9 cellular contexts compared by ENCODE assay signal in genomic region chr2:151260492-151261239, GRCh38. TPM values are rescaled to one million over a fixed set of nuclear protein-coding genes. Genes with fewer than 3 reads are reported as not detected.
A peak's percentile ranks its signal among the peaks of the same experiment; 100 is the strongest.
DNase-seq lines count a peak whose midpoint lies in the region; ATAC-seq, FAIRE-seq and TF ChIP-seq lines count a peak whose summit lies in the region.
"Had no signal": no experiment of that assay in that cellular context is flagged by ENCODE, and none has a peak within 500 bp of the region (broad histone marks: within the 10 kb centered on the region; RNA-seq: fewer than 3 reads in every experiment).

No MANE protein-coding gene starts in this region.

- WGBS in H1 (ENCODE audit: extremely low coverage in 1 of 2, insufficient coverage in 1 of 2, insufficient read length in 1 of 2, insufficient replicate concordance in 2 of 2, low coverage in 1 of 2, low lambda C conversion rate in 2 of 2, missing lambda C conversion rate in 1 of 2), 2 experiments, result 75% methylated on average over 12 of the region's 12 CpGs; no CpG with 5 or more reads in 1 of the 2 experiments

- CTCF ChIA-PET in PC-9 (lab: Charles Lee), result interaction anchor here (0.6 kb wide), 1 partner anchor 20 kb away, joined by 8 read pairs; no protein-coding TSS in a partner anchor
- CTCF ChIA-PET in H1 (lab: Charles Lee; ENCODE audit: partially characterized antibody), result interaction anchor here (1.1 kb wide), 1 partner anchor 19 kb away, joined by 3 read pairs; no protein-coding TSS in a partner anchor

- H3K36me3 Mint-ChIP-seq in activated T-cell treated with anti-CD3 and anti-CD28 coated beads, Interleukin-2, amount 50 U/mL, for 72 hours (ENCODE audit: insufficient read depth in 2 of 2), result peaks cover 0 to 3% of the 10 kb centered on the region in 2 donors
- H3K36me3 Mint-ChIP-seq in neural progenitor cell, result peaks cover 3% of the 10 kb centered on the region

- no peak overlapping the region for H2BK120ac ChIP-seq in H1 (replicated peaks; ENCODE audit: low read depth, low read length)

- H2BK5ac ChIP-seq in H1 (ENCODE audit: low read depth, low read length), result no peak overlapping the region

- no peaks in the 10 kb centered on the region for H3K79me1 ChIP-seq in H1 (ENCODE audit: low read depth, low read length)

- H3K4me1 Mint-ChIP-seq in activated T-cell treated with anti-CD3 and anti-CD28 coated beads, Interleukin-2, amount 50 U/mL, for 72 hours (ENCODE audit: low read depth), result peaks cover 21% of the 10 kb centered on the region
- H3K4me1 Mint-ChIP-seq in neural progenitor cell, result peaks cover 18% of the 10 kb centered on the region

- H2BK20ac ChIP-seq in H1 (ENCODE audit: low read length), result no peak overlapping the region

- H3F3A ChIP-seq in PC-9 (ENCODE audit: insufficient read depth, low read depth), result 0 out of 2 replicates have a peak, but pooled peaks cover 3% of the 10 kb centered on the region
- H3F3A ChIP-seq in neural progenitor cell (ENCODE audit: low read depth), result no peaks in the 10 kb centered on the region

- H3K4me3 Mint-ChIP-seq in activated T-cell treated with anti-CD3 and anti-CD28 coated beads, Interleukin-2, amount 50 U/mL, for 72 hours, result peak overlapping the region; percentile 95 to 97
- H3K4me3 Mint-ChIP-seq in neural progenitor cell, result peak overlapping the region; percentile 70

- H3K36me3 ChIP-seq in PC-9 (ENCODE audit: low read depth) (no peaks in the 10 kb centered on the region), H1 (ENCODE audit: control insufficient read depth in 2 of 4, insufficient read depth in 4 of 4, low read length in 3 of 4) (no peaks in the 10 kb centered on the region), neural progenitor cell (no peaks in the 10 kb centered on the region)

- no peaks in the 10 kb centered on the region for H3K9me3 Mint-ChIP-seq in activated T-cell treated with anti-CD3 and anti-CD28 coated beads, Interleukin-2, amount 50 U/mL, for 72 hours
- peaks cover 7% of the 10 kb centered on the region for H3K9me3 Mint-ChIP-seq in neural progenitor cell

- H4K20me1 ChIP-seq in PC-9 (ENCODE audit: insufficient read depth), result no peaks in the 10 kb centered on the region
- no peaks in the 10 kb centered on the region for H4K20me1 ChIP-seq in H1 (replicated peaks in 1 of 2; ENCODE audit: control insufficient read depth in 1 of 2, insufficient read depth in 2 of 2, low read length in 2 of 2)
- no peaks in the 10 kb centered on the region for H4K20me1 ChIP-seq in neural progenitor cell (ENCODE audit: low read depth)

- H3K4me1 ChIP-seq in PC-9 (replicated peaks; ENCODE audit: insufficient read depth) (peaks cover 8% of the 10 kb centered on the region), H1 (replicated peaks in 1 of 4; ENCODE audit: control insufficient read depth in 3 of 4, insufficient read depth in 4 of 4, low read length in 3 of 4) (peaks cover 2 to 16% (median 7%) of the 10 kb centered on the region in 4 experiments), neural progenitor cell (peaks cover 3% of the 10 kb centered on the region)

- no peak overlapping the region for H3K4ac ChIP-seq in H1 (replicated peaks; ENCODE audit: insufficient read length, low read depth, low read length)

- H2AFZ ChIP-seq in PC-9, result peak overlapping the region; percentile 94
- peak overlapping the region; percentile 78 for H2AFZ ChIP-seq in H1 (ENCODE audit: low read length)
- H2AFZ ChIP-seq in neural progenitor cell (replicated peaks), result peak overlapping the region; percentile 92

- ATAC-seq in activated T-cell treated with anti-CD3 and anti-CD28 coated beads, Interleukin-2, amount 50 U/mL, for 72 hours (replicated peaks in 1 of 2), result no peak
- peak; percentile 15 for ATAC-seq in HG02840 (IDR thresholded peaks at IDR 0.05; ENCODE audit: low FRiP score, unreplicated experiment)

- no peak for TF ChIP-seq EP300 in H1 (IDR thresholded peaks at IDR 0.05; ENCODE audit: borderline replicate concordance in 1 of 2, low read depth in 2 of 2, low read length in 2 of 2)

- TSS peak; percentile 38 for BruUV-seq in PC-9 (replicated peaks; lab: Mats Ljungman, UMichigan)

- peak overlapping the region; percentile 25 for H4K91ac ChIP-seq in H1 (replicated peaks; ENCODE audit: insufficient read length, low read length)

- no peak overlapping the region for H3K56ac ChIP-seq in H1 (replicated peaks; ENCODE audit: insufficient read length, low read depth, low read length)

- DNase-seq in activated T-cell treated with anti-CD3 and anti-CD28 coated beads, Interleukin-2, amount 50 U/mL, for 72 hours, result no peak
- DNase-seq in activated T-cell treated with anti-CD3 and anti-CD28 coated beads, Interleukin-2, amount 50 U/mL, for 48 hours, result no peak
- DNase-seq in PC-9, result no peak
- DNase-seq in H1 (ENCODE audit: low read depth in 1 of 2, low spot score in 2 of 2), result no peak
- no peak for DNase-seq in neural progenitor cell (ENCODE audit: low spot score)
- no peak for DNase-seq in hippocampal formation (lab: John Stamatoyannopoulos, UW)
- no peak for DNase-seq in nucleus accumbens (lab: John Stamatoyannopoulos, UW)

- no peak overlapping the region for H3K14ac ChIP-seq in H1 (ENCODE audit: insufficient read length)

- H3K9ac ChIP-seq in H1 (replicated peaks in 1 of 4; ENCODE audit: extremely low read depth in 1 of 4, low read depth in 3 of 4, low read length in 3 of 4) (peak overlapping the region in 3 of 4 experiments; percentile 3 to 79 (median 58); a peak in 4 of 7 replicates), neural progenitor cell (no peak overlapping the region)

- no peak for FAIRE-seq in H1 (lab: Jason Lieb, UNC)

- peak overlapping the region; percentile 88 for H3K4me3 ChIP-seq in PC-9
- H3K4me3 ChIP-seq in H1 (ENCODE audit: extremely low read depth in 1 of 4, insufficient read depth in 2 of 4, low read depth in 3 of 4, low read length in 4 of 4), result peak overlapping the region; percentile 37 to 66 (median 60)
- peak overlapping the region; percentile 47 for H3K4me3 ChIP-seq in neural progenitor cell

- H2BK12ac ChIP-seq in H1 (ENCODE audit: low read depth, low read length), result peak overlapping the region; percentile 23; the same call in 1 of the 2 replicates

- peaks cover 6% of the 10 kb centered on the region for H3K27me3 Mint-ChIP-seq in activated T-cell treated with anti-CD3 and anti-CD28 coated beads, Interleukin-2, amount 50 U/mL, for 72 hours (ENCODE audit: low read depth)
- H3K27me3 Mint-ChIP-seq in neural progenitor cell (ENCODE audit: insufficient read depth, low read depth), result peaks cover 3% of the 10 kb centered on the region

- peak overlapping the region; percentile 99 for H3K27ac Mint-ChIP-seq in activated T-cell treated with anti-CD3 and anti-CD28 coated beads, Interleukin-2, amount 50 U/mL, for 72 hours
- H3K27ac Mint-ChIP-seq in neural progenitor cell, result peak overlapping the region; percentile 1

- H3K18ac ChIP-seq in H1 (ENCODE audit: extremely low read depth, low read length), result peak overlapping the region; percentile 11; the same call in 1 of the 2 replicates

- H2AK5ac ChIP-seq in H1 (ENCODE audit: low read depth, low read length), result no peak overlapping the region

- H3K9me3 ChIP-seq in PC-9 (ENCODE audit: insufficient read depth, low read depth), result no peaks in the 10 kb centered on the region
- H3K9me3 ChIP-seq in H1 (ENCODE audit: insufficient read depth in 2 of 2, low read depth in 1 of 2, low read length in 1 of 2), result no peaks in the 10 kb centered on the region
- no peaks in the 10 kb centered on the region for H3K9me3 ChIP-seq in neural progenitor cell (ENCODE audit: low read depth)

- H3K79me2 ChIP-seq in PC-9 (ENCODE audit: low read depth), result no peaks in the 10 kb centered on the region
- H3K79me2 ChIP-seq in H1 (ENCODE audit: control insufficient read depth in 1 of 2, insufficient read depth in 2 of 2, low read length in 2 of 2), result no peaks in the 10 kb centered on the region
- H3K79me2 ChIP-seq in neural progenitor cell (ENCODE audit: low read depth), result no peaks in the 10 kb centered on the region

- H3K23me2 ChIP-seq in H1 (ENCODE audit: low read depth, low read length), result peaks cover 3% of the 10 kb centered on the region; the same call in 1 of the 2 replicates

- no peak for TF ChIP-seq POLR2A in H1 (IDR thresholded peaks at IDR 0.05; ENCODE audit: control extremely low read depth in 1 of 2, low read depth in 2 of 2, low read length in 2 of 2)

- H3K4me2 ChIP-seq in PC-9 (peak overlapping the region; percentile 95), H1 (ENCODE audit: insufficient read depth in 1 of 2, low read depth in 2 of 2, low read length in 2 of 2) (peak overlapping the region; percentile 49 to 75), neural progenitor cell (peak overlapping the region; percentile 73)

- H4K8ac ChIP-seq in H1 (ENCODE audit: extremely low read depth, insufficient read depth, low read length), result no peak overlapping the region

- POLR2A ChIA-PET in PC-9 (lab: Charles Lee; ENCODE audit: unreplicated experiment), result no interaction called here
- POLR2A ChIA-PET in H1 (lab: Charles Lee; ENCODE audit: partially characterized antibody), result interaction anchor here (0.8 to 2.5 kb wide), 7 partner anchors 10 to 174 kb away, joined by 3 to 8 read pairs (median 4); partner anchors contain the start of gene RIF1

- H3K9me2 ChIP-seq in PC-9 (ENCODE audit: insufficient read depth), result no peaks in the 10 kb centered on the region

- H3K23ac ChIP-seq in H1 (ENCODE audit: insufficient read length), result no peak overlapping the region

- no peak overlapping the region for H4K5ac ChIP-seq in H1 (ENCODE audit: insufficient read length, low read depth, low read length)

- H2BK15ac ChIP-seq in H1 (ENCODE audit: low read length), result no peak overlapping the region

- intact Hi-C loops in PC-9 (cut with micrococcal nuclease; ENCODE audit: unreplicated experiment), result no loop called here

- TF ChIP-seq RAD21 in H1 (IDR thresholded peaks at IDR 0.05 in 1 of 2, conservative IDR thresholded peaks at IDR 0.05 in 1 of 2; ENCODE audit: low read depth in 2 of 2, low read length in 2 of 2), result no peak

- TF ChIP-seq CTCF in PC-9 (conservative IDR thresholded peaks at IDR 0.05), result no peak
- no peak for TF ChIP-seq CTCF in H1 (IDR thresholded peaks at IDR 0.05; ENCODE audit: control extremely low read depth in 1 of 3, insufficient read depth in 1 of 3, low read depth in 1 of 3, low read length in 3 of 3)
- no peak for TF ChIP-seq CTCF in neural progenitor cell (IDR thresholded peaks at IDR 0.05)

- H3K27me3 ChIP-seq in PC-9 (ENCODE audit: insufficient read depth, low read depth) (no peaks in the 10 kb centered on the region), H1 (replicated peaks in 1 of 4; ENCODE audit: control insufficient read depth in 3 of 4, extremely low read depth in 1 of 4, insufficient read depth in 3 of 4, low read length in 3 of 4) (no peaks in the 10 kb centered on the region), neural progenitor cell (peaks cover 9% of the 10 kb centered on the region)

- peak overlapping the region; percentile 62 for H3K27ac ChIP-seq in PC-9
- no peak overlapping the region; the same call in 1 of the 2 replicates for H3K27ac ChIP-seq in H1 (ENCODE audit: low read depth, low read length)
- no peak overlapping the region for H3K27ac ChIP-seq in neural progenitor cell

RNA-seq across cellular contexts. Expression of gene RBM43, which starts 1.0 kb away (rescaled TPM):
- 1 to 10 TPM; 5.2 to 5.5 TPM for total RNA-seq in activated T-cell treated with anti-CD3 and anti-CD28 coated beads, Interleukin-2, amount 50 U/mL, for 72 hours
- 4.8 and 5.3 TPM in 2 replicates for total RNA-seq in PC-9 (2021)
- total RNA-seq in H1 (2021; fragmentation: NEBNext Ultra II Directional; extraction: Animal tissue kit (Norgen Biotek cat#: 25700)), result 1.7 and 2.0 TPM in 2 replicates
- polyA plus RNA-seq in H1 (2011; rRNA removed), result 1.2 and 1.7 TPM in 2 replicates
- polyA plus RNA-seq in H1 (2011; cell fraction: cytosol; rRNA removed), result 2.2 TPM
- polyA plus RNA-seq in H1 (2011; cell fraction: nucleus; rRNA removed), result 1.6 TPM
- polyA plus RNA-seq in H1 (2012, experiment 1 of 2), result 0.96 to 1.7 TPM (median 1.3 TPM) in 4 replicates
- polyA plus RNA-seq in H1 (2012, experiment 2 of 2), result 0.79 TPM
- 2.4 TPM for polyA plus RNA-seq in H1 (2013, experiment 1 of 2)
- 1.4 TPM for polyA plus RNA-seq in H1 (2013, experiment 2 of 2)
- polyA minus RNA-seq in H1 (2011; rRNA and poly(A)+ RNA removed), result 1.9 and 3.0 TPM in 2 replicates
- polyA minus RNA-seq in H1 (2011; cell fraction: cytosol; rRNA and poly(A)+ RNA removed), result 0.88 TPM
- polyA minus RNA-seq in H1 (2011; cell fraction: nucleus; rRNA and poly(A)+ RNA removed), result 8.3 TPM
- total RNA-seq in neural progenitor cell (ENCODE audit: low replicate concordance), result 1.1 and 2.0 TPM in 2 replicates
- polyA plus RNA-seq: neural cell had no signal

RNA-seq across cellular contexts. Expression of gene NMI, which starts 28.8 kb away (rescaled TPM):
- total RNA-seq in activated T-cell treated with anti-CD3 and anti-CD28 coated beads, Interleukin-2, amount 50 U/mL, for 72 hours, result 10 to 100 TPM; 28.8 to 39.0 TPM
- total RNA-seq in PC-9 (2021) (24.6 and 32.7 TPM in 2 replicates), neural progenitor cell (ENCODE audit: low replicate concordance) (0.43 and 1.7 TPM in 2 replicates)
- total RNA-seq in H1 (2021; fragmentation: NEBNext Ultra II Directional; extraction: Animal tissue kit (Norgen Biotek cat#: 25700)), result 4.5 and 5.0 TPM in 2 replicates
- polyA plus RNA-seq in H1 (2011; rRNA removed), result 0.57 and 1.1 TPM in 2 replicates
- polyA plus RNA-seq in H1 (2011; cell fraction: cytosol; rRNA removed), result 1.8 TPM
- polyA plus RNA-seq in H1 (2011; cell fraction: nucleus; rRNA removed), result 0.31 TPM
- polyA plus RNA-seq in H1 (2012, experiment 1 of 2), result 3.3 to 5.1 TPM (median 3.9 TPM) in 4 replicates
- polyA plus RNA-seq in H1 (2012, experiment 2 of 2), result 1.6 TPM
- polyA plus RNA-seq in H1 (2013, experiment 1 of 2), result 3.6 TPM
- polyA plus RNA-seq in H1 (2013, experiment 2 of 2), result 3.5 TPM
- 0.60 and 0.71 TPM in 2 replicates for polyA minus RNA-seq in H1 (2011; rRNA and poly(A)+ RNA removed)
- polyA minus RNA-seq in H1 (2011; cell fraction: cytosol; rRNA and poly(A)+ RNA removed), result 1.2 TPM
- 2.0 TPM for polyA minus RNA-seq in H1 (2011; cell fraction: nucleus; rRNA and poly(A)+ RNA removed)
- polyA plus RNA-seq: neural cell had no signal
